In genomic region chr14:67674480-67675218, GRCh38 we compare ENCODE assay signal across 8 cellular contexts. TPM values are rescaled to one million over a fixed set of nuclear protein-coding genes. Genes with fewer than 3 reads are reported as not detected.
A peak's percentile ranks its signal among the peaks of the same experiment; 100 is the strongest.
DNase-seq lines count a peak whose midpoint lies in the region; ATAC-seq and TF ChIP-seq lines count a peak whose summit lies in the region.

VTI1B (minus strand) TSS chr14:67674632; CDS start chr14:67674489, 143 bp downstream.

- H2AFZ ChIP-seq in parathyroid adenoma = peak within 1 kb of the TSS; percentile 91

- no peaks in the 10 kb centered on the region for H3K27me3 ChIP-seq in parathyroid adenoma (ENCODE audit: control insufficient read depth, insufficient read depth, low read length)
- H3K27me3 ChIP-seq in tibial nerve = no peaks in the 10 kb centered on the region

- H3K4me3 Mint-ChIP-seq in activated naive CD8-positive, alpha-beta T cell treated with anti-CD3 and anti-CD28 coated beads, Interleukin-2, amount 10 ng/mL, durations not matched to agents 7 days and 5 days = peak within 1 kb of the TSS; percentile 87

- peak in 1 of 2 donors; percentile 80 for TF ChIP-seq EP300 in tibial nerve (IDR thresholded peaks at IDR 0.05)

- H3K27ac ChIP-seq in parathyroid adenoma (peak within 1 kb of the TSS; percentile 98), tibial nerve (peak within 1 kb of the TSS; percentile 97 to 100 (median 98))

- peak within 1 kb of the TSS; percentile 78 for H3K9ac ChIP-seq in parathyroid adenoma

- POLR2A ChIA-PET in activated naive CD8-positive, alpha-beta T cell treated with anti-CD3 and anti-CD28 coated beads, Interleukin-2, amount 10 ng/mL, durations not matched to agents 7 days and 5 days (lab: Charles Lee) = interaction anchor here (0.6 to 1.9 kb wide), 6 partner anchors 12 to 54 kb away, joined by 3 to 14 read pairs (median 4); partner anchors contain the start of gene RDH11

- DNase-seq in NCI-H1092 treated with DMSO at 0.1 percent for 48 hours (lab: John Stamatoyannopoulos, UW) (peak; percentile 84), SW 1271 (lab: John Stamatoyannopoulos, UW) (peak; percentile 20 to 73), Right ventricle myocardium superior (peak; percentile 88), tibial nerve (ENCODE audit: low spot score in 2 of 2) (peak; percentile 52 to 58)
- peak; percentile 85 for DNase-seq in activated naive CD8-positive, alpha-beta T cell treated with anti-CD3 and anti-CD28 coated beads, Interleukin-2, amount 10 ng/mL, durations not matched to agents 7 days and 5 days

- H3K36me3 ChIP-seq in parathyroid adenoma (ENCODE audit: control insufficient read depth, insufficient read depth, low read length) (no peaks in the 10 kb centered on the region), tibial nerve (peaks cover 0 to 17% (median 0%) of the 10 kb centered on the region in 3 donors)

- no peaks in the 10 kb centered on the region for H3K27me3 Mint-ChIP-seq in activated naive CD8-positive, alpha-beta T cell treated with anti-CD3 and anti-CD28 coated beads, Interleukin-2, amount 10 ng/mL, durations not matched to agents 7 days and 5 days

- peaks cover 39% of the 10 kb centered on the region for H3K79me2 ChIP-seq in parathyroid adenoma

- H3K4me2 ChIP-seq in parathyroid adenoma (ENCODE audit: low read length) = peak within 1 kb of the TSS; percentile 100

- peak within 1 kb of the TSS; percentile 93 for H3K4me3 ChIP-seq in GM12875 (ENCODE audit: low read depth, low read length)
- peak within 1 kb of the TSS; percentile 99 for H3K4me3 ChIP-seq in parathyroid adenoma (ENCODE audit: low read depth, low read length)
- peak within 1 kb of the TSS; percentile 76 to 97 (median 90) for H3K4me3 ChIP-seq in tibial nerve

- no peaks in the 10 kb centered on the region for H3K9me3 ChIP-seq in parathyroid adenoma (ENCODE audit: control insufficient read depth, low read length)
- H3K9me3 ChIP-seq in tibial nerve = no peaks in the 10 kb centered on the region

- H3K4me1 ChIP-seq in parathyroid adenoma = peaks cover 14% of the 10 kb centered on the region
- peaks cover 0 to 38% (median 23%) of the 10 kb centered on the region in 4 donors for H3K4me1 ChIP-seq in tibial nerve

- peaks cover 18% of the 10 kb centered on the region for H3K4me1 Mint-ChIP-seq in activated naive CD8-positive, alpha-beta T cell treated with anti-CD3 and anti-CD28 coated beads, Interleukin-2, amount 10 ng/mL, durations not matched to agents 7 days and 5 days

- no peaks in the 10 kb centered on the region for H3K9me3 Mint-ChIP-seq in activated naive CD8-positive, alpha-beta T cell treated with anti-CD3 and anti-CD28 coated beads, Interleukin-2, amount 10 ng/mL, durations not matched to agents 7 days and 5 days

- WGBS in tibial nerve, 2 donors = 0 to 1% methylated on average over 22 to 65 of the region's 87 CpGs

- 0 out of 2 replicates have a peak, but pooled peaks have one; percentile 2 for TF ChIP-seq CTCF in GM12875 (IDR thresholded peaks at IDR 0.05; ENCODE audit: borderline replicate concordance, insufficient read depth, low read depth, low read length)
- no peak for TF ChIP-seq CTCF in parathyroid adenoma (IDR thresholded peaks at IDR 0.05)
- TF ChIP-seq CTCF in tibial nerve (IDR thresholded peaks at IDR 0.05) = peak in 2 of 5 experiments; percentile 1 to 40

- intact Hi-C loops in Right ventricle myocardium superior (cut with DNase I) = no loop called here

- ATAC-seq in HG02642 (IDR thresholded peaks at IDR 0.05; ENCODE audit: poor library complexity, unreplicated experiment) = peak; percentile 89
- peak; percentile 91 for ATAC-seq in activated naive CD8-positive, alpha-beta T cell treated with anti-CD3 and anti-CD28 coated beads, Interleukin-2, amount 10 ng/mL, durations not matched to agents 7 days and 5 days (ENCODE audit: low read depth)
- peak; percentile 98 for ATAC-seq in Right ventricle myocardium superior (ENCODE audit: poor library complexity)

- peak within 1 kb of the TSS; percentile 87 for H3K27ac Mint-ChIP-seq in activated naive CD8-positive, alpha-beta T cell treated with anti-CD3 and anti-CD28 coated beads, Interleukin-2, amount 10 ng/mL, durations not matched to agents 7 days and 5 days

- peak in 1 of 2 donors; percentile 53 for TF ChIP-seq POLR2A in tibial nerve (IDR thresholded peaks at IDR 0.05)

- peaks cover 4% of the 10 kb centered on the region for H3K36me3 Mint-ChIP-seq in activated naive CD8-positive, alpha-beta T cell treated with anti-CD3 and anti-CD28 coated beads, Interleukin-2, amount 10 ng/mL, durations not matched to agents 7 days and 5 days

RNA-seq across cellular contexts. Expression of gene VTI1B, which starts in this region (rescaled TPM):
- 10 to 100 TPM; 69.9 to 74.6 TPM for total RNA-seq in activated naive CD8-positive, alpha-beta T cell treated with anti-CD3 and anti-CD28 coated beads, Interleukin-2, amount 10 ng/mL, durations not matched to agents 7 days and 5 days
- total RNA-seq in Right ventricle myocardium superior (113 TPM), tibial nerve (100 to 1,000 TPM in 3 of 4 donors, 10 to 100 TPM in 1; 66.1 to 123 (median 103) TPM)

Comparison
In these comparisons a context has a peak if more than half of its experiments do, and no peak if none do; other contexts are left out.
1. Peak in every context shown above with its lines: DNase-seq, ATAC-seq, H3K4me3 ChIP-seq and H3K27ac ChIP-seq.